In the genomic region with DNA sequence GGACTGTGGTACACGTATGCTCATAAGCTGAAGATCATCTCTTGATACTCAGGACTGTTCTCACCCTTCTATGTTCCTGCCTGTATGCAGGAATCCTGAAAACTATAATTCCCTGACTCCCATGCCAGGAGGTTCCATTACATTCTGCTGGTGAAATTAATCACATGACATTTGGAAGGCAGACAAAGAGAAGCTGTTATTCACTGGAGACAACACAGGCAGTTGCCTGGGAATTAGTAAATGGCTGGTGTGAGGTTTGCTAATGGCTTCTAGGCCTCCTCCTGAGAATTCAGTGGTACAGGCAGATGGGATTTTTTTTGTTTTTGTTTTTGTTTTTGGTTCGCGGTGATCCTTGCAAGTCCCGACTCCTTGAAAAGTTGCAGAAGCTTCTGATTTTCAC, we compare ENCODE assay signal across 24 cellular contexts.
DNase-seq lines count a peak whose midpoint lies in the region; ATAC-seq and TF ChIP-seq lines count a peak whose summit lies in the region.
"Had no signal": no experiment of that assay in that cellular context is flagged by ENCODE, and none has a peak within 500 bp of the region (broad histone marks: within the 10 kb centered on the region; RNA-seq: fewer than 3 reads in every experiment).

No MANE protein-coding gene starts in this region.

- H2AFZ ChIP-seq in neuronal stem cell (ENCODE audit: low read length): peak overlapping the region; percentile 38
- H2AFZ ChIP-seq: PC-9 had no signal

- in situ Hi-C loops in G401 (cut with HindIII; ENCODE audit: low sequenced_read_pairs): no loop called here

- no peak overlapping the region for H3K18ac ChIP-seq in neuronal stem cell (ENCODE audit: low read length)

- H2BK12ac ChIP-seq in neuronal stem cell (ENCODE audit: low read length): no peak overlapping the region

- H3K27me3 ChIP-seq in NT2/D1 (ENCODE audit: insufficient read depth, insufficient read length): no peaks in the 10 kb centered on the region
- H3K27me3 ChIP-seq in neuronal stem cell (ENCODE audit: control insufficient read depth in 3 of 3, insufficient read depth in 3 of 3, low read depth in 1 of 3, low read length in 3 of 3): no peaks in the 10 kb centered on the region
- H3K27me3 ChIP-seq: BLaER1 treated with 17β-estradiol and CSF1 and Interleukin-3, amounts not matched to agents 10 nM and 100 nM; sigmoid colon; tibial artery had no signal

- no peak overlapping the region for H4K91ac ChIP-seq in neuronal stem cell (ENCODE audit: low read depth, low read length, poor library complexity)

- H3K9me3 ChIP-seq in NT2/D1 (ENCODE audit: insufficient read depth, low read length) (no peaks in the 10 kb centered on the region), neuronal stem cell (replicated peaks in 1 of 2; ENCODE audit: control insufficient read depth in 2 of 2, insufficient read depth in 1 of 2, low read depth in 1 of 2, low read length in 2 of 2) (no peaks in the 10 kb centered on the region)
- H3K9me3 ChIP-seq: BLaER1 treated with 17β-estradiol and CSF1 and Interleukin-3, amounts not matched to agents 10 nM and 100 nM; sigmoid colon; tibial artery had no signal

- H3K4me3 ChIP-seq in NT2/D1 (ENCODE audit: insufficient read length, low read depth): no peak overlapping the region
- no peak overlapping the region for H3K4me3 ChIP-seq in fibroblast of pulmonary artery (replicated peaks; ENCODE audit: low read depth, low read length)
- no peak overlapping the region for H3K4me3 ChIP-seq in neuronal stem cell (ENCODE audit: low read length in 2 of 2)
- H3K4me3 ChIP-seq: BLaER1 treated with 17β-estradiol and CSF1 and Interleukin-3, amounts not matched to agents 10 nM and 100 nM; PC-9; sigmoid colon; tibial artery had no signal

- intact Hi-C loops in activated CD8-positive, alpha-beta T cell treated with anti-CD3 and anti-CD28 coated beads for 36 hours (cut with micrococcal nuclease): no loop called here

- WGBS in neuronal stem cell (ENCODE audit: extremely low coverage in 2 of 2, insufficient read length in 2 of 2, insufficient replicate concordance in 1 of 2), 2 donors: no CpG with 5 or more reads among the region's 4 CpGs

- H3K23ac ChIP-seq in neuronal stem cell (ENCODE audit: low read depth, low read length, poor library complexity): no peak overlapping the region

- no peak overlapping the region for H3K4ac ChIP-seq in neuronal stem cell (ENCODE audit: low read length)

- H3K4me2 ChIP-seq in neuronal stem cell (ENCODE audit: insufficient read depth, low read length, poor library complexity, severe bottlenecking): no peak overlapping the region
- H3K4me2 ChIP-seq: BLaER1 treated with 17β-estradiol and CSF1 and Interleukin-3, amounts not matched to agents 10 nM and 100 nM; PC-9 had no signal

- H3K79me1 ChIP-seq in neuronal stem cell (ENCODE audit: low read depth, low read length): no peaks in the 10 kb centered on the region

- no peak overlapping the region for H3K27ac Mint-ChIP-seq in activated CD8-positive, alpha-beta T cell treated with anti-CD3 and anti-CD28 coated beads for 36 hours
- H3K27ac Mint-ChIP-seq: activated CD8-positive, alpha-beta T cell treated with anti-CD3 and anti-CD28 coated beads, Interleukin-2, amount 10 ng/mL, durations not matched to agents 7 days and 5 days; activated naive CD4-positive, alpha-beta T cell treated with anti-CD3 and anti-CD28 coated beads, Interleukin-2, amount 50 U/mL, for 24 hours; activated T-helper 2 cell treated with anti-CD3 and anti-CD28 coated beads, Interferon-gamma antibody, Interleukin-2, Interleukin-4, amounts not matched to agents 10 μg/mL and 5 μg/mL and 100 μg/mL, durations not matched to agents 14 hours and 24 hours and 36 hours; memory B cell; T-helper 2 cell treated with Interferon-gamma antibody and Interleukin-4, amounts not matched to agents 5 μg/mL and 100 μg/mL, for 36 hours had no signal

- H2BK120ac ChIP-seq in neuronal stem cell (ENCODE audit: low read depth, low read length): no peak overlapping the region

- H2AK5ac ChIP-seq in neuronal stem cell (ENCODE audit: low read depth, low read length): no peak overlapping the region

- H2BK15ac ChIP-seq in neuronal stem cell (ENCODE audit: low read length): no peak overlapping the region

- H3K36me3 Mint-ChIP-seq in activated CD8-positive, alpha-beta T cell treated with anti-CD3 and anti-CD28 coated beads for 36 hours (ENCODE audit: low read depth): no peaks in the 10 kb centered on the region

- H3K27me3 Mint-ChIP-seq in activated CD8-positive, alpha-beta T cell treated with anti-CD3 and anti-CD28 coated beads for 36 hours: no peaks in the 10 kb centered on the region
- H3K27me3 Mint-ChIP-seq: activated naive CD4-positive, alpha-beta T cell treated with anti-CD3 and anti-CD28 coated beads, Interleukin-2, amount 50 U/mL, for 24 hours; memory B cell had no signal

- no peak overlapping the region for H3K4me3 Mint-ChIP-seq in activated CD8-positive, alpha-beta T cell treated with anti-CD3 and anti-CD28 coated beads for 36 hours
- H3K4me3 Mint-ChIP-seq: activated CD8-positive, alpha-beta T cell treated with anti-CD3 and anti-CD28 coated beads, Interleukin-2, amount 10 ng/mL, durations not matched to agents 7 days and 5 days; activated naive CD4-positive, alpha-beta T cell treated with anti-CD3 and anti-CD28 coated beads, Interleukin-2, amount 50 U/mL, for 24 hours; memory B cell; T-helper 2 cell treated with Interferon-gamma antibody and Interleukin-4, amounts not matched to agents 5 μg/mL and 100 μg/mL, for 36 hours had no signal

- H2BK5ac ChIP-seq in neuronal stem cell (ENCODE audit: low read length): no peak overlapping the region

- H3K36me3 ChIP-seq in NT2/D1 (ENCODE audit: insufficient read depth, insufficient read length, low read length): no peaks in the 10 kb centered on the region
- no peaks in the 10 kb centered on the region for H3K36me3 ChIP-seq in neuronal stem cell (replicated peaks in 1 of 2; ENCODE audit: control insufficient read depth in 2 of 2, insufficient read depth in 2 of 2, low read length in 2 of 2)
- H3K36me3 ChIP-seq: BLaER1 treated with 17β-estradiol and CSF1 and Interleukin-3, amounts not matched to agents 10 nM and 100 nM; sigmoid colon; tibial artery had no signal

- H3K9me3 Mint-ChIP-seq in activated CD8-positive, alpha-beta T cell treated with anti-CD3 and anti-CD28 coated beads for 36 hours: no peaks in the 10 kb centered on the region
- H3K9me3 Mint-ChIP-seq: activated T-helper 2 cell treated with anti-CD3 and anti-CD28 coated beads, Interferon-gamma antibody, Interleukin-2, Interleukin-4, amounts not matched to agents 10 μg/mL and 5 μg/mL and 100 μg/mL, durations not matched to agents 14 hours and 24 hours and 36 hours; memory B cell; T-helper 2 cell treated with Interferon-gamma antibody and Interleukin-4, amounts not matched to agents 5 μg/mL and 100 μg/mL, for 36 hours had no signal

- H4K8ac ChIP-seq in neuronal stem cell (ENCODE audit: low read depth, low read length): no peak overlapping the region

- POLR2A ChIA-PET in activated CD8-positive, alpha-beta T cell treated with anti-CD3 and anti-CD28 coated beads for 36 hours (lab: Charles Lee): no interaction called here

- H3K9ac ChIP-seq in NT2/D1 (ENCODE audit: insufficient read length, low read depth) (no peak overlapping the region), neuronal stem cell (ENCODE audit: low read depth, low read length, poor library complexity) (no peak overlapping the region)
- H3K9ac ChIP-seq: BLaER1 treated with 17β-estradiol and CSF1 and Interleukin-3, amounts not matched to agents 10 nM and 100 nM had no signal

- H3K4me1 Mint-ChIP-seq in activated CD8-positive, alpha-beta T cell treated with anti-CD3 and anti-CD28 coated beads for 36 hours (ENCODE audit: low read depth): no peaks in the 10 kb centered on the region
- H3K4me1 Mint-ChIP-seq: memory B cell had no signal

- H3K4me1 ChIP-seq in NT2/D1 (ENCODE audit: insufficient read depth, insufficient read length): no peaks in the 10 kb centered on the region
- H3K4me1 ChIP-seq in neuronal stem cell (ENCODE audit: control insufficient read depth in 2 of 2, insufficient read depth in 1 of 2, low read depth in 1 of 2, low read length in 2 of 2): no peaks in the 10 kb centered on the region
- H3K4me1 ChIP-seq: sigmoid colon, tibial artery had no signal

- ATAC-seq in activated CD8-positive, alpha-beta T cell treated with anti-CD3 and anti-CD28 coated beads for 36 hours: no peak
- no peak for ATAC-seq in GM18858 (IDR thresholded peaks at IDR 0.05; ENCODE audit: unreplicated experiment)
- ATAC-seq: activated CD8-positive, alpha-beta T cell treated with anti-CD3 and anti-CD28 coated beads, Interleukin-2, amount 10 ng/mL, durations not matched to agents 7 days and 5 days; HCT116; left lobe of liver; Right ventricle myocardium inferior had no signal

- CTCF ChIA-PET in activated CD8-positive, alpha-beta T cell treated with anti-CD3 and anti-CD28 coated beads for 36 hours (lab: Charles Lee): no interaction called here

- peak; percentile 3 for DNase-seq in G401 (ENCODE audit: low spot score)
- peak; percentile 9 for DNase-seq in NT2/D1 (ENCODE audit: low read depth, low spot score)
- DNase-seq in fibroblast of pulmonary artery (ENCODE audit: low read depth): peak; percentile 8
- DNase-seq in neuronal stem cell (ENCODE audit: low spot score): no peak
- no peak for DNase-seq in activated CD8-positive, alpha-beta T cell treated with anti-CD3 and anti-CD28 coated beads for 36 hours
- DNase-seq in KG1 (lab: John Stamatoyannopoulos, UW): no peak
- DNase-seq: activated CD8-positive, alpha-beta T cell treated with anti-CD3 and anti-CD28 coated beads, Interleukin-2, amount 10 ng/mL, durations not matched to agents 7 days and 5 days; amniotic stem cell; IMR-90; NCI-H524 treated with DMSO at 0.1 percent for 48 hours; PC-9; sigmoid colon; stimulated activated CD4-positive, alpha-beta T cell treated with anti-CD3 and anti-CD28 coated beads, Interleukin-12 subunit alpha, Interleukin-12 subunit beta, amount 100 ng/mL, for 4 hours; stimulated activated CD4-positive, alpha-beta T cell treated with anti-CD3 and anti-CD28 coated beads, Interleukin-2, amount 100 ng/mL, for 48 hours; tibial artery had no signal

- TF ChIP-seq CTCF in fibroblast of pulmonary artery (IDR thresholded peaks at IDR 0.05; ENCODE audit: low read length, missing control alignments): no peak
- TF ChIP-seq CTCF in activated CD8-positive, alpha-beta T cell treated with anti-CD3 and anti-CD28 coated beads for 36 hours (IDR thresholded peaks at IDR 0.05): no peak

- no peak overlapping the region for H3K14ac ChIP-seq in neuronal stem cell (ENCODE audit: low read length)

- H3K27ac ChIP-seq in neuronal stem cell (replicated peaks; ENCODE audit: low read length): no peak overlapping the region
- H3K27ac ChIP-seq: BLaER1 treated with 17β-estradiol and CSF1 and Interleukin-3, amounts not matched to agents 10 nM and 100 nM; PC-9; sigmoid colon; tibial artery had no signal

Comparison
In these comparisons a context has a peak if more than half of its experiments do, and no peak if none do; other contexts are left out.
1. DNase-seq: peak in G401 (single experiment), NT2/D1 (single experiment) and fibroblast of pulmonary artery (single experiment); none in neuronal stem cell (single experiment), activated CD8-positive, alpha-beta T cell treated with anti-CD3 and anti-CD28 coated beads for 36 hours (single experiment) and KG1 (single experiment).